In the genomic region with DNA sequence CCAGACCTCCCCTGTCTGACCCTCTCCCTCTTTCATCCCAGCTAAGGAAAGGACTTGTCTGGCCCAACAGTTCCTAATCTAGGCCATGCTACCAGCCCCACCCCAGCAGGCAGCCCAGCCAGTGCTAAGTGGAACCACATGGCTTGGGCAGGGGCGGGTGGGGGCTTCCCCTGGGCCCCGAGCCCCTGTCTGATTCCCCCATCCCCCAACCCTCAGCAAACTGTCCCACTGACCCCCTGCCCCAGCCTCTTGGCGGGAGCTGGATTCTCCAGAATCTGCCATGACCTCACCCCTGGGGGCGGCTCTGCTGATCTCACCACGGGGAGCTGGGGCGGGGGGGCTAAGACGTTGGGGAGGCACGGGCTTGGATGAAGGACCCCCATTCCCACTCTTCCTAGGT, we compare ENCODE assay signal across 15 cellular contexts. TPM values are rescaled to one million over a fixed set of nuclear protein-coding genes. Genes with fewer than 3 reads are reported as not detected.
DNase-seq lines count a peak whose midpoint lies in the region; ATAC-seq and TF ChIP-seq lines count a peak whose summit lies in the region.
"Had no signal": no experiment of that assay in that cellular context is flagged by ENCODE, and none has a peak within 500 bp of the region (broad histone marks: within the 10 kb centered on the region; RNA-seq: fewer than 3 reads in every experiment).

No MANE protein-coding gene starts in this region.

- no peaks in the 10 kb centered on the region for H3K9me3 ChIP-seq in osteoblast (ENCODE audit: low read depth, low read length)
- no peaks in the 10 kb centered on the region for H3K9me3 ChIP-seq in upper lobe of right lung
- H3K9me3 ChIP-seq: SJCRH30 had no signal

- H3K4me1 ChIP-seq in osteoblast (ENCODE audit: insufficient read depth, low read length) (peaks cover 31% of the 10 kb centered on the region), upper lobe of right lung (peaks cover 3% of the 10 kb centered on the region)

- no peak overlapping the region for H3K4me3 Mint-ChIP-seq in activated T-helper 1 cell treated with anti-CD3 and anti-CD28 coated beads, Interleukin-12 subunit alpha, Interleukin-12 subunit beta, Interleukin-2, Interleukin-4 antibody, amounts not matched to agents 30 ng/mL and 10 ng/mL and 1 ng/mL, durations not matched to agents 14 hours and 24 hours and 36 hours
- H3K4me3 Mint-ChIP-seq in Calu3 (ENCODE audit: low read depth, unreplicated experiment) = no peak overlapping the region
- H3K4me3 Mint-ChIP-seq: GM23338; naive thymus-derived CD4-positive, alpha-beta T cell had no signal

- peaks cover 25% of the 10 kb centered on the region for H3K4me1 Mint-ChIP-seq in activated T-helper 1 cell treated with anti-CD3 and anti-CD28 coated beads, Interleukin-12 subunit alpha, Interleukin-12 subunit beta, Interleukin-2, Interleukin-4 antibody, amounts not matched to agents 30 ng/mL and 10 ng/mL and 1 ng/mL, durations not matched to agents 14 hours and 24 hours and 36 hours (ENCODE audit: low read depth)
- peaks cover 19% of the 10 kb centered on the region for H3K4me1 Mint-ChIP-seq in Calu3 (ENCODE audit: low read depth, unreplicated experiment)

- peaks cover 32% of the 10 kb centered on the region for H3K27me3 Mint-ChIP-seq in activated T-helper 1 cell treated with anti-CD3 and anti-CD28 coated beads, Interleukin-12 subunit alpha, Interleukin-12 subunit beta, Interleukin-2, Interleukin-4 antibody, amounts not matched to agents 30 ng/mL and 10 ng/mL and 1 ng/mL, durations not matched to agents 14 hours and 24 hours and 36 hours (ENCODE audit: insufficient read depth)
- peaks cover 77% of the 10 kb centered on the region for H3K27me3 Mint-ChIP-seq in Calu3 (ENCODE audit: unreplicated experiment)

- no peak overlapping the region for H2AFZ ChIP-seq in osteoblast (ENCODE audit: low read length)
- H2AFZ ChIP-seq: GM23338 had no signal

- CTCF ChIA-PET in Calu3 (lab: Charles Lee) = no interaction called here

- no peaks in the 10 kb centered on the region for H3K9me3 Mint-ChIP-seq in activated T-helper 1 cell treated with anti-CD3 and anti-CD28 coated beads, Interleukin-12 subunit alpha, Interleukin-12 subunit beta, Interleukin-2, Interleukin-4 antibody, amounts not matched to agents 30 ng/mL and 10 ng/mL and 1 ng/mL, durations not matched to agents 14 hours and 24 hours and 36 hours
- H3K9me3 Mint-ChIP-seq in Calu3 (ENCODE audit: low read depth, unreplicated experiment) = no peaks in the 10 kb centered on the region
- H3K9me3 Mint-ChIP-seq: GM23338 had no signal

- H3K79me2 ChIP-seq in osteoblast (ENCODE audit: insufficient read depth, low read length) = no peaks in the 10 kb centered on the region

- H3K27ac Mint-ChIP-seq in activated T-helper 1 cell treated with anti-CD3 and anti-CD28 coated beads, Interleukin-12 subunit alpha, Interleukin-12 subunit beta, Interleukin-2, Interleukin-4 antibody, amounts not matched to agents 30 ng/mL and 10 ng/mL and 1 ng/mL, durations not matched to agents 14 hours and 24 hours and 36 hours = peak overlapping the region; percentile 45
- no peak overlapping the region for H3K27ac Mint-ChIP-seq in Calu3 (ENCODE audit: unreplicated experiment)
- H3K27ac Mint-ChIP-seq: GM23338 had no signal

- BruUV-seq in Calu3 (replicated peaks; lab: Mats Ljungman, UMichigan) = no TSS peak

- peak overlapping the region; percentile 58 for H3K4me2 ChIP-seq in osteoblast (ENCODE audit: insufficient read depth, low read length)
- H3K4me2 ChIP-seq: GM23338 had no signal

- TF ChIP-seq CTCF in fibroblast of mammary gland (conservative IDR thresholded peaks at IDR 0.05; ENCODE audit: control insufficient read depth, insufficient read depth, low read depth, low read length) (no peak), osteoblast (IDR thresholded peaks at IDR 0.05; ENCODE audit: extremely low read depth, low read depth, low read length) (no peak), upper lobe of right lung (IDR thresholded peaks at IDR 0.05) (no peak), Calu3 (IDR thresholded peaks at IDR 0.05; ENCODE audit: unreplicated experiment) (no peak)

- no peaks in the 10 kb centered on the region for H3K36me3 ChIP-seq in osteoblast (ENCODE audit: insufficient read depth, low read length)
- no peaks in the 10 kb centered on the region for H3K36me3 ChIP-seq in upper lobe of right lung
- H3K36me3 ChIP-seq: SJCRH30, WERI-Rb-1 had no signal

- intact Hi-C loops in activated T-helper 1 cell treated with anti-CD3 and anti-CD28 coated beads, Interleukin-12 subunit alpha, Interleukin-12 subunit beta, Interleukin-2, Interleukin-4 antibody, amounts not matched to agents 30 ng/mL and 10 ng/mL and 1 ng/mL, durations not matched to agents 14 hours and 24 hours and 36 hours (cut with micrococcal nuclease) = no loop called here
- intact Hi-C loops in upper lobe of right lung (cut with DNase I) (no loop called here), Calu3 (cut with micrococcal nuclease; ENCODE audit: unreplicated experiment) (no loop called here)

- no peaks in the 10 kb centered on the region for H3K36me3 Mint-ChIP-seq in activated T-helper 1 cell treated with anti-CD3 and anti-CD28 coated beads, Interleukin-12 subunit alpha, Interleukin-12 subunit beta, Interleukin-2, Interleukin-4 antibody, amounts not matched to agents 30 ng/mL and 10 ng/mL and 1 ng/mL, durations not matched to agents 14 hours and 24 hours and 36 hours (ENCODE audit: low read depth)
- H3K36me3 Mint-ChIP-seq in Calu3 (ENCODE audit: insufficient read depth, unreplicated experiment) = peaks cover 10% of the 10 kb centered on the region

- ATAC-seq in upper lobe of right lung (no peak), GM21786 (IDR thresholded peaks at IDR 0.05; ENCODE audit: unreplicated experiment) (no peak)
- ATAC-seq: GM12878; GM23338; naive thymus-derived CD4-positive, alpha-beta T cell had no signal

- peak overlapping the region; percentile 85 for H3K27ac ChIP-seq in osteoblast (ENCODE audit: low read depth, low read length)
- peak overlapping the region; percentile 36 for H3K27ac ChIP-seq in upper lobe of right lung
- H3K27ac ChIP-seq: SJCRH30, WERI-Rb-1 had no signal

- no peaks in the 10 kb centered on the region for H4K20me1 ChIP-seq in osteoblast (ENCODE audit: insufficient read depth, low read length)

- H3K4me3 ChIP-seq in fibroblast of mammary gland (ENCODE audit: control insufficient read depth, low read depth, low read length) = no peak overlapping the region
- H3K4me3 ChIP-seq in osteoblast (ENCODE audit: insufficient read depth, low read length) = no peak overlapping the region
- H3K4me3 ChIP-seq in upper lobe of right lung = no peak overlapping the region
- H3K4me3 ChIP-seq: GM12878, GM23338, SJCRH30 had no signal

- DNase-seq in activated T-helper 1 cell treated with anti-CD3 and anti-CD28 coated beads, Interleukin-12 subunit alpha, Interleukin-12 subunit beta, Interleukin-2, Interleukin-4 antibody, amounts not matched to agents 30 ng/mL and 10 ng/mL and 1 ng/mL, durations not matched to agents 14 hours and 24 hours and 36 hours (ENCODE audit: low spot score) = no peak
- DNase-seq in fibroblast of mammary gland (ENCODE audit: low read depth) (peak; percentile 69), osteoblast (ENCODE audit: insufficient read length, low spot score, missing footprints) (peak; percentile 88), upper lobe of right lung (no peak), NCI-H82 (lab: John Stamatoyannopoulos, UW) (no peak), Calu3 (no peak)
- DNase-seq: activated CD8-positive, alpha-beta memory T cell treated with anti-CD3 and anti-CD28 coated beads, Interleukin-2, amount 50 U/mL, for 4 hours; amniotic stem cell; naive thymus-derived CD4-positive, alpha-beta T cell; NCI-H1436; WERI-Rb-1 had no signal

- H3K27me3 ChIP-seq in osteoblast (ENCODE audit: insufficient read depth, low read length) (peaks cover 19% of the 10 kb centered on the region), upper lobe of right lung (peaks cover 26% of the 10 kb centered on the region)
- H3K27me3 ChIP-seq: SJCRH30 had no signal

RNA-seq across cellular contexts. Expression of a gene that starts 2.9 kb away (rescaled TPM):
- 0.67 and 0.76 TPM in 2 replicates for total RNA-seq in activated T-helper 1 cell treated with anti-CD3 and anti-CD28 coated beads, Interleukin-12 subunit alpha, Interleukin-12 subunit beta, Interleukin-2, Interleukin-4 antibody, amounts not matched to agents 30 ng/mL and 10 ng/mL and 1 ng/mL, durations not matched to agents 14 hours and 24 hours and 36 hours
- total RNA-seq in osteoblast = 9.1 and 14.8 TPM in 2 replicates
- total RNA-seq in upper lobe of right lung = 9.6 TPM
- 0.26 and 0.49 TPM in 2 replicates for total RNA-seq in Calu3 (2022)
- total RNA-seq: SJCRH30 had no signal

RNA-seq across cellular contexts. Expression of a gene that starts 5.9 kb away (rescaled TPM):
- total RNA-seq in activated T-helper 1 cell treated with anti-CD3 and anti-CD28 coated beads, Interleukin-12 subunit alpha, Interleukin-12 subunit beta, Interleukin-2, Interleukin-4 antibody, amounts not matched to agents 30 ng/mL and 10 ng/mL and 1 ng/mL, durations not matched to agents 14 hours and 24 hours and 36 hours = not detected in 2 replicates
- not detected in 2 replicates for total RNA-seq in osteoblast
- total RNA-seq in upper lobe of right lung = not detected
- not detected in 2 replicates for total RNA-seq in Calu3 (2022)
- total RNA-seq: GM12878; GM23338; naive thymus-derived CD4-positive, alpha-beta T cell; SJCRH30 had no signal

Comparison
In these comparisons a context has a peak if more than half of its experiments do, and no peak if none do; other contexts are left out.
1. DNase-seq: peak in fibroblast of mammary gland (single experiment) and osteoblast (single experiment); none in activated T-helper 1 cell treated with anti-CD3 and anti-CD28 coated beads, Interleukin-12 subunit alpha, Interleukin-12 subunit beta, Interleukin-2, Interleukin-4 antibody, amounts not matched to agents 30 ng/mL and 10 ng/mL and 1 ng/mL, durations not matched to agents 14 hours and 24 hours and 36 hours (single experiment), upper lobe of right lung (single experiment), NCI-H82 (single experiment) and Calu3 (single experiment).